Comparison of ENCODE assay signal across 15 cellular contexts in the genomic region with DNA sequence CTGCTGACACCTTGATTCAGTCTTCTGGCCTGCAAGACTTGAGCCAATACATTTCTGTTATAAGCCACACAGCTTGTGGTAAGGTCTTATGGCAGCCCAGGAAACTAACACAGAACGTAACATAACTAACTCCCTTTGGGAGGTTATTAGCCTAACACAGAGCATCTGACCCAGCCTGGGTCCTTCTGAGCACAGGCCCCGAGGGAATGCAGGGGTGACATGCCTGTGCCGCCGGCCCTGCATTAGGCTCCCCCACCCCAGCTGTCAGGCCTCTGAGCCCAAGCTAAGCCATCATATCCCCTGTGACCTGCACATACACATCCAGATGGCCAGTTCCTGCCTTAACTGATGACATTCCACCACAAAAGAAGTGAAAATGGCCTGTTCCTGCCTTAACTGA. TPM values are rescaled to one million over a fixed set of nuclear protein-coding genes. Genes with fewer than 3 reads are reported as not detected.
DNase-seq lines count a peak whose midpoint lies in the region; ATAC-seq, FAIRE-seq and TF ChIP-seq lines count a peak whose summit lies in the region.
"Not testable (repeated sequence)": the region's sequence is repeated elsewhere in the genome, so short reads cannot be mapped to it uniquely, and the experiment has no call there.
"Had no signal": no experiment of that assay in that cellular context is flagged by ENCODE, and none has a peak within 500 bp of the region (broad histone marks: within the 10 kb centered on the region; RNA-seq: fewer than 3 reads in every experiment).

No MANE protein-coding gene starts in this region.

- TF ChIP-seq CTCF in D721Med (IDR thresholded peaks at IDR 0.05; ENCODE audit: insufficient read depth, missing control alignments); endodermal cell (conservative IDR thresholded peaks at IDR 0.05): not testable (repeated sequence)

- peak overlapping the region; percentile 2 for H3K18ac ChIP-seq in mesendoderm (ENCODE audit: low read length)

- H3K56ac ChIP-seq in mesendoderm (ENCODE audit: low read length), result not testable (repeated sequence)

- H3K9me3 ChIP-seq in BLaER1 (peaks cover 10% of the 10 kb centered on the region), endodermal cell (ENCODE audit: control insufficient read depth, low read length) (peaks cover 23% of the 10 kb centered on the region)
- H3K9me3 ChIP-seq in T-helper 17 cell (ENCODE audit: control insufficient read depth, low read length, poor library complexity, severe bottlenecking), result not testable (repeated sequence)

- H3K36me3 Mint-ChIP-seq in T-helper 17 cell (ENCODE audit: low read depth); stimulated activated naive B cell treated with anti-CD40 and anti-IgM and Interleukin-4, amounts not matched to agents 10 μg/mL and 1 μg/mL and 100 μg/mL, for 72 hours: not testable (repeated sequence)
- peaks cover 29% of the 10 kb centered on the region for H3K36me3 Mint-ChIP-seq in endodermal cell (ENCODE audit: low read depth)

- peak overlapping the region; percentile 27 for H2BK5ac ChIP-seq in mesendoderm (ENCODE audit: low read length)

- not testable (repeated sequence) for H3K79me1 ChIP-seq in mesendoderm (ENCODE audit: low read length)

- not testable (repeated sequence) for H4K5ac ChIP-seq in mesendoderm (ENCODE audit: low read length)

- not testable (repeated sequence) for H3K23ac ChIP-seq in mesendoderm (ENCODE audit: low read length)

- H3K27me3 Mint-ChIP-seq in T-helper 17 cell, result peaks cover 21% of the 10 kb centered on the region
- not testable (repeated sequence) for H3K27me3 Mint-ChIP-seq in endodermal cell (ENCODE audit: insufficient read depth); stimulated activated naive B cell treated with anti-CD40 and anti-IgM and Interleukin-4, amounts not matched to agents 10 μg/mL and 1 μg/mL and 100 μg/mL, for 72 hours

- peak overlapping the region; percentile 57; the same call in 1 of the 2 replicates for H3K9ac ChIP-seq in BLaER1
- not testable (repeated sequence) for H3K9ac ChIP-seq in endodermal cell (ENCODE audit: extremely low read depth, low read length, poor library complexity, severe bottlenecking); mesendoderm (ENCODE audit: low read length)

- peak overlapping the region; percentile 92 for H2AK5ac ChIP-seq in mesendoderm (ENCODE audit: low read length)

- H3K9me3 Mint-ChIP-seq in endodermal cell, result peaks cover 58% of the 10 kb centered on the region
- not testable (repeated sequence) for H3K9me3 Mint-ChIP-seq in stimulated activated naive B cell treated with anti-CD40 and anti-IgM and Interleukin-4, amounts not matched to agents 10 μg/mL and 1 μg/mL and 100 μg/mL, for 72 hours

- not testable (repeated sequence) for H4K20me1 ChIP-seq in BLaER1

- H3K4me1 ChIP-seq in BLaER1, result peaks cover 58% of the 10 kb centered on the region
- H3K4me1 ChIP-seq in endodermal cell (ENCODE audit: control insufficient read depth, insufficient read depth, low read length), result peaks cover 18% of the 10 kb centered on the region
- peaks cover 13% of the 10 kb centered on the region for H3K4me1 ChIP-seq in mesendoderm (ENCODE audit: control insufficient read depth, low read depth, low read length)

- H3K4me1 Mint-ChIP-seq in T-helper 17 cell (peaks cover 25% of the 10 kb centered on the region), endodermal cell (peaks cover 46% of the 10 kb centered on the region)
- peaks cover 17 to 19% of the 10 kb centered on the region in 2 donors for H3K4me1 Mint-ChIP-seq in stimulated activated naive B cell treated with anti-CD40 and anti-IgM and Interleukin-4, amounts not matched to agents 10 μg/mL and 1 μg/mL and 100 μg/mL, for 72 hours

- H3K27me3 ChIP-seq in BLaER1; endodermal cell (ENCODE audit: control insufficient read depth, insufficient read depth, low read length, poor library complexity, severe bottlenecking); mesendoderm (ENCODE audit: insufficient read depth, low read length, poor library complexity): not testable (repeated sequence)

- ATAC-seq in T-helper 17 cell; stimulated activated naive B cell treated with anti-CD40 and anti-IgM and Interleukin-4, amounts not matched to agents 10 μg/mL and 1 μg/mL and 100 μg/mL, for 72 hours (replicated peaks): not testable (repeated sequence)

- H3K27ac Mint-ChIP-seq in T-helper 17 cell, result peak overlapping the region; percentile 97
- H3K27ac Mint-ChIP-seq in endodermal cell, result not testable (repeated sequence)
- peak overlapping the region; percentile 15 for H3K27ac Mint-ChIP-seq in stimulated activated naive B cell treated with anti-CD40 and anti-IgM and Interleukin-4, amounts not matched to agents 10 μg/mL and 1 μg/mL and 100 μg/mL, for 72 hours

- FAIRE-seq in D721Med (lab: Jason Lieb, UNC), result not testable (repeated sequence)

- H3K36me3 ChIP-seq in BLaER1; mesendoderm (ENCODE audit: control insufficient read depth, insufficient read depth, low read length): not testable (repeated sequence)
- peaks cover 21% of the 10 kb centered on the region for H3K36me3 ChIP-seq in endodermal cell (ENCODE audit: control insufficient read depth, insufficient read depth, low read length)

- H2BK15ac ChIP-seq in mesendoderm (replicated peaks; ENCODE audit: low read depth), result not testable (repeated sequence)

- peak overlapping the region; percentile 97 for H3K4me2 ChIP-seq in BLaER1
- H3K4me2 ChIP-seq in mesendoderm (ENCODE audit: low read length), result not testable (repeated sequence)

- H3K4me3 ChIP-seq in BLaER1; mesendoderm (ENCODE audit: low read length): not testable (repeated sequence)
- H3K4me3 ChIP-seq in endodermal cell (ENCODE audit: low read length), result peak overlapping the region; percentile 74

- H2BK120ac ChIP-seq in mesendoderm (ENCODE audit: low read depth, low read length), result not testable (repeated sequence)

- WGBS in endodermal cell (ENCODE audit: insufficient coverage in 1 of 2, insufficient read length in 1 of 2), 2 experiments, result 93 to 100% methylated on average over 1 to 4 of the region's 4 CpGs
- no CpG with 5 or more reads among the region's 4 CpGs for WGBS in mesendoderm (ENCODE audit: extremely low coverage, insufficient coverage, low lambda C conversion rate)

- DNase-seq in D721Med (ENCODE audit: insufficient read length, low spot score) (peak; percentile 62), NCI-H2171 (lab: John Stamatoyannopoulos, UW) (peak; percentile 4), NCI-H82 (lab: John Stamatoyannopoulos, UW) (peak; percentile 96)
- not testable (repeated sequence) for DNase-seq in T-helper 17 cell; endodermal cell; mesendoderm; stimulated activated naive B cell treated with anti-CD40 and anti-IgM and Interleukin-4, amounts not matched to agents 10 μg/mL and 1 μg/mL and 100 μg/mL, for 72 hours

- peak overlapping the region; percentile 86 for H3K27ac ChIP-seq in BLaER1
- H3K27ac ChIP-seq in endodermal cell (ENCODE audit: low read depth, low read length); mesendoderm (ENCODE audit: low read depth, low read length): not testable (repeated sequence)

- H3K4ac ChIP-seq in mesendoderm (ENCODE audit: low read depth, low read length), result not testable (repeated sequence)

- not testable (repeated sequence) for H3K4me3 Mint-ChIP-seq in T-helper 17 cell; endodermal cell; stimulated activated naive B cell treated with anti-CD40 and anti-IgM and Interleukin-4, amounts not matched to agents 10 μg/mL and 1 μg/mL and 100 μg/mL, for 72 hours

- H3K79me2 ChIP-seq in mesendoderm (ENCODE audit: control insufficient read depth, insufficient read depth, low read length), result not testable (repeated sequence)

- H4K8ac ChIP-seq in mesendoderm (ENCODE audit: low read depth, low read length), result not testable (repeated sequence)

RNA-seq across cellular contexts. Expression of a gene that starts 16.0 kb away (rescaled TPM):
- total RNA-seq in T-helper 17 cell, result not detected
- 100 to 1,000 TPM; 235 to 369 TPM for total RNA-seq in endodermal cell
- polyA plus RNA-seq in endodermal cell (2013, experiment 1 of 2), result 37.5 TPM
- 35.9 TPM for polyA plus RNA-seq in endodermal cell (2013, experiment 2 of 2)
- 111 TPM for polyA plus RNA-seq in mesendoderm (2013, experiment 1 of 2)
- polyA plus RNA-seq in mesendoderm (2013, experiment 2 of 2), result 108 TPM
- total RNA-seq: CD4-positive, alpha-beta T cell; G401 had no signal

RNA-seq across cellular contexts. Expression of a gene that starts 20.9 kb away (rescaled TPM):
- total RNA-seq in T-helper 17 cell, result 100 to 1,000 TPM; 175 to 225 TPM
- total RNA-seq in endodermal cell, result 100 to 1,000 TPM; 102 to 132 TPM
- 54.2 TPM for polyA plus RNA-seq in endodermal cell (2013, experiment 1 of 2)
- polyA plus RNA-seq in endodermal cell (2013, experiment 2 of 2), result 58.4 TPM
- 86.5 TPM for polyA plus RNA-seq in mesendoderm (2013, experiment 1 of 2)
- polyA plus RNA-seq in mesendoderm (2013, experiment 2 of 2), result 91.0 TPM

RNA-seq across cellular contexts. Expression of a gene that starts 40.1 kb away (rescaled TPM):
- total RNA-seq in T-helper 17 cell, result not detected
- not detected for total RNA-seq in endodermal cell
- not detected for polyA plus RNA-seq in endodermal cell (2013, experiment 1 of 2)
- polyA plus RNA-seq in endodermal cell (2013, experiment 2 of 2), result not detected
- not detected for polyA plus RNA-seq in mesendoderm (2013, experiment 1 of 2)
- polyA plus RNA-seq in mesendoderm (2013, experiment 2 of 2), result not detected
- total RNA-seq: A673; CD4-positive, alpha-beta T cell; G401; GM12878; H9; HepG2 had no signal
- polyA plus RNA-seq: AG04450, GM12878, HepG2 had no signal

Comparison
In these comparisons a context has a peak if more than half of its experiments do, and no peak if none do; other contexts are left out.
1. RNA of a gene that starts 16.0 kb away (total RNA-seq): 235 to 369 TPM in endodermal cell; not detected in T-helper 17 cell; every median in the first group is over 100 times any median in the second.